23 cellular contexts compared by ENCODE assay signal in genomic region chr2:33491685-33492084, GRCh38. TPM values are rescaled to one million over a fixed set of nuclear protein-coding genes. Genes with fewer than 3 reads are reported as not detected.
DNase-seq lines count a peak whose midpoint lies in the region; ATAC-seq, FAIRE-seq and TF ChIP-seq lines count a peak whose summit lies in the region.
"Had no signal": no experiment of that assay in that cellular context is flagged by ENCODE, and none has a peak within 500 bp of the region (broad histone marks: within the 10 kb centered on the region; RNA-seq: fewer than 3 reads in every experiment).

No MANE protein-coding gene starts in this region.

- CTCF ChIA-PET in GM12878 (lab: Yijun Ruan, JAX) = no interaction called here
- CTCF ChIA-PET in activated CD8-positive, alpha-beta memory T cell treated with anti-CD3 and anti-CD28 coated beads, Interleukin-2, amount 10 ng/mL, durations not matched to agents 7 days and 5 days (lab: Charles Lee) = interaction anchor here (1.2 kb wide), 1 partner anchor 23 kb away, joined by 3 read pairs; no protein-coding TSS in a partner anchor

- H3K4me2 ChIP-seq in MM.1S (ENCODE audit: low read depth, low read length) (peak overlapping the region; percentile 68; the same call in 1 of the 2 replicates), GM12878 (ENCODE audit: control insufficient read depth, insufficient read depth) (peak overlapping the region; percentile 63)

- no peak for ATAC-seq in GM12878
- no peak for ATAC-seq in activated CD8-positive, alpha-beta memory T cell treated with anti-CD3 and anti-CD28 coated beads, Interleukin-2, amount 10 ng/mL, durations not matched to agents 7 days and 5 days
- ATAC-seq in HG03095 (IDR thresholded peaks at IDR 0.05; ENCODE audit: unreplicated experiment) = no peak
- ATAC-seq in GM18868 (IDR thresholded peaks at IDR 0.05; ENCODE audit: unreplicated experiment) = no peak
- ATAC-seq: body of pancreas had no signal

- H3K27ac ChIP-seq in MM.1S (ENCODE audit: low read length) = peak overlapping the region; percentile 96; the same call in 1 of the 2 replicates
- peak overlapping the region; percentile 69 for H3K27ac ChIP-seq in GM12878 (ENCODE audit: control insufficient read depth, insufficient read depth)
- H3K27ac ChIP-seq: body of pancreas, coronary artery, lower lobe of right lung, SK-N-MC had no signal

- no peak overlapping the region for H3K9ac ChIP-seq in MM.1S (ENCODE audit: low read length)
- no peak overlapping the region for H3K9ac ChIP-seq in GM12878 (ENCODE audit: control insufficient read depth, insufficient read depth, low read length)

- 0% methylated on average over 3 of the region's 3 CpGs for WGBS in GM12878 (ENCODE audit: insufficient coverage, insufficient replicate concordance, low lambda C conversion rate, missing lambda C conversion rate)

- RAD21 ChIA-PET in GM12878 (lab: Charles Lee; ENCODE audit: unreplicated experiment) = interaction anchor here (15.9 kb wide), 1 partner anchor 12 kb away, joined by 222 read pairs; the partner anchor contains the start of gene RASGRP3

- H3K36me3 ChIP-seq in MM.1S (replicated peaks; ENCODE audit: insufficient read depth, low read length) = peaks cover under 1% of the 10 kb centered on the region; the same call in 1 of the 2 replicates
- peaks cover 0 to 9% of the 10 kb centered on the region in 2 experiments; a peak in 2 of 4 replicates for H3K36me3 ChIP-seq in GM12878 (ENCODE audit: control insufficient read depth in 2 of 2, insufficient read depth in 2 of 2, low read length in 1 of 2)
- H3K36me3 ChIP-seq: BE2C, lower lobe of right lung had no signal

- H3K27me3 ChIP-seq in MM.1S (replicated peaks; ENCODE audit: insufficient read depth, low read length) (no peaks in the 10 kb centered on the region), GM12878 (replicated peaks in 1 of 2; ENCODE audit: control insufficient read depth in 2 of 2, insufficient read depth in 2 of 2, low read length in 1 of 2) (no peaks in the 10 kb centered on the region)
- H3K27me3 ChIP-seq: body of pancreas had no signal

- TF ChIP-seq EP300 in GM12878 (IDR thresholded peaks at IDR 0.05; ENCODE audit: borderline replicate concordance in 1 of 2, control insufficient read depth in 1 of 2, low read depth in 2 of 2, low read length in 2 of 2) = no peak

- BruUV-seq in GM12878 (replicated peaks; lab: Mats Ljungman, UMichigan) = no TSS peak

- H3K4me3 ChIP-seq in MM.1S (ENCODE audit: low read length) (no peak overlapping the region), GM12878 (no peak overlapping the region)
- H3K4me3 ChIP-seq: body of pancreas, coronary artery, lower lobe of right lung, SK-N-MC had no signal

- H3K27me3 Mint-ChIP-seq in nephron progenitor cell (ENCODE audit: low read depth, poor library complexity) = no peaks in the 10 kb centered on the region
- H3K27me3 Mint-ChIP-seq in activated CD8-positive, alpha-beta memory T cell treated with anti-CD3 and anti-CD28 coated beads, Interleukin-2, amount 10 ng/mL, durations not matched to agents 7 days and 5 days = peaks cover 4% of the 10 kb centered on the region
- H3K27me3 Mint-ChIP-seq: activated naive CD8-positive, alpha-beta T cell had no signal

- POLR2A ChIA-PET in GM12878 (lab: Charles Lee) = interaction anchor here (3.0 kb wide), 1 partner anchor 15 kb away, joined by 16 read pairs; the partner anchor contains the start of gene RASGRP3

- H3K79me2 ChIP-seq in MM.1S (ENCODE audit: low read length) (peaks cover 87% of the 10 kb centered on the region), GM12878 (ENCODE audit: control insufficient read depth, insufficient read depth, low read length) (peaks cover 98% of the 10 kb centered on the region)

- DNase-seq in GM18507 (ENCODE audit: extremely low spot score, insufficient read length, low read depth) (no peak), MM.1S (peak; percentile 30), GM12878 (ENCODE audit: low read depth, low spot score) (no peak), nephron progenitor cell (peak; percentile 32)
- DNase-seq in activated CD8-positive, alpha-beta memory T cell treated with anti-CD3 and anti-CD28 coated beads, Interleukin-2, amount 10 ng/mL, durations not matched to agents 7 days and 5 days = no peak
- DNase-seq: activated CD4-positive, alpha-beta T cell treated with anti-CD3 and anti-CD28 coated beads, Interleukin-2, amount 50 U/mL, for 1 hour; activated T-cell treated with anti-CD3 and anti-CD28 coated beads for 4 hours; BE2C; body of pancreas; foreskin melanocyte; HCEC 1CT; lower lobe of right lung; NCI-H1694; NCI-H510A; posterior cingulate gyrus; small intestine; stimulated activated CD4-positive, alpha-beta T cell treated with anti-CD3 and anti-CD28 coated beads, Interleukin-4, amount 100 ng/mL, for 4 hours; stimulated activated CD8-positive, alpha-beta memory T cell treated with anti-CD3 and anti-CD28 coated beads, Interleukin-4, amount 100 ng/mL, for 48 hours had no signal

- H3K4me1 ChIP-seq in MM.1S (ENCODE audit: low read length) = peaks cover 83% of the 10 kb centered on the region
- H3K4me1 ChIP-seq in GM12878 (ENCODE audit: control insufficient read depth, insufficient read depth, low read length) = peaks cover 86% of the 10 kb centered on the region
- H3K4me1 ChIP-seq: BE2C had no signal

- H2AFZ ChIP-seq in MM.1S (ENCODE audit: low read length) = no peak overlapping the region
- H2AFZ ChIP-seq in GM12878 (ENCODE audit: control insufficient read depth, low read depth, low read length) = no peak overlapping the region

- TF ChIP-seq RAD21 in GM12878 (IDR thresholded peaks at IDR 0.05; ENCODE audit: insufficient read depth, low read depth, low read length) = no peak

- in situ Hi-C loops in GM12878 (cut with MboI) = loop anchor here (25.0 kb wide), 1 partner anchor 1196 kb away; no protein-coding TSS in a partner anchor

- no peak overlapping the region for H3K4me3 Mint-ChIP-seq in nephron progenitor cell
- H3K4me3 Mint-ChIP-seq in activated CD8-positive, alpha-beta memory T cell treated with anti-CD3 and anti-CD28 coated beads, Interleukin-2, amount 10 ng/mL, durations not matched to agents 7 days and 5 days = no peak overlapping the region
- H3K4me3 Mint-ChIP-seq: activated naive CD8-positive, alpha-beta T cell had no signal

- H4K20me1 ChIP-seq in MM.1S (ENCODE audit: insufficient read depth, low read length) (no peaks in the 10 kb centered on the region), GM12878 (ENCODE audit: control insufficient read depth, insufficient read depth) (no peaks in the 10 kb centered on the region)

- SMC1A ChIA-PET in GM12878 (lab: Charles Lee; ENCODE audit: uncharacterized antibody, unreplicated experiment) = interaction anchor here (15.4 kb wide), 1 partner anchor 12 kb away, joined by 258 read pairs; the partner anchor contains the start of gene RASGRP3

- intact Hi-C loops in GM12878 (cut with micrococcal nuclease; ENCODE audit: unreplicated experiment) = loop anchor here (10.0 kb wide), 1 partner anchor 1127 kb away; no protein-coding TSS in a partner anchor

- FAIRE-seq in GM18507 (lab: Jason Lieb, UNC) (peak; percentile 74), GM12878 (lab: Jason Lieb, UNC) (no peak)
- FAIRE-seq: small intestine had no signal

- H3K9me3 Mint-ChIP-seq in nephron progenitor cell = peaks cover 11% of the 10 kb centered on the region
- peaks cover 6% of the 10 kb centered on the region for H3K9me3 Mint-ChIP-seq in activated CD8-positive, alpha-beta memory T cell treated with anti-CD3 and anti-CD28 coated beads, Interleukin-2, amount 10 ng/mL, durations not matched to agents 7 days and 5 days (ENCODE audit: low read depth)

- TF ChIP-seq CTCF in MM.1S (IDR thresholded peaks at IDR 0.05; ENCODE audit: low read length) = no peak
- TF ChIP-seq CTCF in GM12878 (IDR thresholded peaks at IDR 0.05 in 2 of 3, conservative IDR thresholded peaks at IDR 0.05 in 1 of 3; ENCODE audit: control insufficient read depth in 2 of 3, extremely low read depth in 1 of 3, insufficient read depth in 1 of 3, low read depth in 3 of 3, low read length in 3 of 3) = no peak
- TF ChIP-seq CTCF in nephron progenitor cell (IDR thresholded peaks at IDR 0.05) = no peak

- H3K9me3 ChIP-seq in MM.1S (replicated peaks; ENCODE audit: insufficient read depth, low read length) (no peaks in the 10 kb centered on the region), GM12878 (replicated peaks; ENCODE audit: control insufficient read depth, insufficient read depth, low read length) (peaks cover under 1% of the 10 kb centered on the region; the same call in 2 of the 3 replicates)
- H3K9me3 ChIP-seq: BE2C, body of pancreas, lower lobe of right lung had no signal

- peaks cover 18% of the 10 kb centered on the region for H3K4me1 Mint-ChIP-seq in nephron progenitor cell
- H3K4me1 Mint-ChIP-seq in activated CD8-positive, alpha-beta memory T cell treated with anti-CD3 and anti-CD28 coated beads, Interleukin-2, amount 10 ng/mL, durations not matched to agents 7 days and 5 days = peaks cover 63% of the 10 kb centered on the region

- H3K36me3 Mint-ChIP-seq in nephron progenitor cell (ENCODE audit: low read depth) = peaks cover 11% of the 10 kb centered on the region
- H3K36me3 Mint-ChIP-seq in activated CD8-positive, alpha-beta memory T cell treated with anti-CD3 and anti-CD28 coated beads, Interleukin-2, amount 10 ng/mL, durations not matched to agents 7 days and 5 days = peaks cover 34% of the 10 kb centered on the region

- TF ChIP-seq POLR2A in GM12878 (IDR thresholded peaks at IDR 0.05; ENCODE audit: low read depth, low read length) = no peak

- peaks cover 57% of the 10 kb centered on the region for H3F3A ChIP-seq in MM.1S (ENCODE audit: insufficient read depth, low read length)

- no peaks in the 10 kb centered on the region for H3K9me2 ChIP-seq in MM.1S (replicated peaks; ENCODE audit: insufficient read depth, low read length)

- H3K27ac Mint-ChIP-seq in nephron progenitor cell = no peak overlapping the region
- H3K27ac Mint-ChIP-seq in activated CD8-positive, alpha-beta memory T cell treated with anti-CD3 and anti-CD28 coated beads, Interleukin-2, amount 10 ng/mL, durations not matched to agents 7 days and 5 days = no peak overlapping the region
- H3K27ac Mint-ChIP-seq: activated naive CD8-positive, alpha-beta T cell had no signal

RNA-seq across cellular contexts. Expression of gene RASGRP3, which starts 15.2 kb away (rescaled TPM):
- total RNA-seq in GM12878 (2013; cell fraction: nucleolus; rRNA removed) = 228 and 235 TPM in 2 replicates
- 106 and 107 TPM in 2 replicates for total RNA-seq in GM12878 (2014; rRNA removed)
- total RNA-seq in GM12878 (2014; rRNA removed; fragmentation: Illumina TruSeq; extraction: Trizol) = 88.8 and 91.2 TPM in 2 replicates
- total RNA-seq in GM12878 (2021) = 61.7 and 64.5 TPM in 2 replicates
- polyA plus RNA-seq in GM12878 (2011; ENCODE audit: low read depth) = 104 TPM
- 42.2 and 46.6 TPM in 2 replicates for polyA plus RNA-seq in GM12878 (2011; rRNA removed)
- polyA plus RNA-seq in GM12878 (2011; cell fraction: cytosol; rRNA removed) = 30.6 and 42.1 TPM in 2 replicates
- polyA plus RNA-seq in GM12878 (2011; cell fraction: nucleus; rRNA removed) = 41.1 and 62.6 TPM in 2 replicates
- polyA plus RNA-seq in GM12878 (2012) = 105 and 110 TPM in 2 replicates
- polyA plus RNA-seq in GM12878 (2014; fragmentation: Illumina TruSeq; extraction: Trizol) = 72.9 and 79.7 TPM in 2 replicates
- 10 to 100 TPM; 31.6 to 40.2 TPM for polyA plus RNA-seq in GM12878 (2014; fragmentation: Nextera tagmentation; extraction: Ambion mirVana)
- 74.4 and 77.6 TPM in 2 replicates for polyA plus RNA-seq in GM12878 (2014; rRNA removed)
- polyA plus RNA-seq in GM12878 (2016; fragmentation: Nextera tagmentation; extraction: Ambion mirVana) = 10 to 100 TPM; 64.4 to 65.1 TPM
- 51.7 and 81.6 TPM in 2 replicates for polyA minus RNA-seq in GM12878 (2011; rRNA and poly(A)+ RNA removed)
- polyA minus RNA-seq in GM12878 (2011; cell fraction: cytosol; rRNA and poly(A)+ RNA removed) = 16.2 and 16.8 TPM in 2 replicates
- polyA minus RNA-seq in GM12878 (2011; cell fraction: nucleus; rRNA and poly(A)+ RNA removed) = 30.9 and 34.6 TPM in 2 replicates
- total RNA-seq in activated CD8-positive, alpha-beta memory T cell treated with anti-CD3 and anti-CD28 coated beads, Interleukin-2, amount 10 ng/mL, durations not matched to agents 7 days and 5 days = 10 to 100 TPM; 15.2 to 22.9 TPM

Comparison
In these comparisons a context has a peak if more than half of its experiments do, and no peak if none do; other contexts are left out.
1. DNase-seq: peak in MM.1S (single experiment) and nephron progenitor cell (single experiment); none in GM18507 (single experiment), GM12878 (single experiment) and activated CD8-positive, alpha-beta memory T cell treated with anti-CD3 and anti-CD28 coated beads, Interleukin-2, amount 10 ng/mL, durations not matched to agents 7 days and 5 days (single experiment).